Comparison of ENCODE assay signal across 28 cellular contexts in genomic region chr10:80619036-80619435, GRCh38.
"Had no signal": no experiment of that assay in that cellular context is flagged by ENCODE, and none has a peak within 500 bp of the region (broad histone marks: within the 10 kb centered on the region; RNA-seq: fewer than 3 reads in every experiment).

No MANE protein-coding gene starts in this region.

- H3K27ac Mint-ChIP-seq: activated CD4-positive, alpha-beta memory T cell treated with anti-CD3 and anti-CD28 coated beads for 36 hours; activated T-helper 2 cell treated with anti-CD3 and anti-CD28 coated beads, Interferon-gamma antibody, Interleukin-2, Interleukin-4, amounts not matched to agents 10 μg/mL and 5 μg/mL and 100 μg/mL, durations not matched to agents 14 hours and 24 hours and 36 hours; naive thymus-derived CD4-positive, alpha-beta T cell; stimulated activated memory B cell treated with anti-CD40 and anti-IgM and Interleukin-4, amounts not matched to agents 10 μg/mL and 1 μg/mL and 100 μg/mL, for 72 hours; stimulated activated naive CD8-positive, alpha-beta T cell treated with anti-CD3 and anti-CD28 coated beads, Interleukin-15, amount 100 ng/mL, for 72 hours had no signal

- H3K4me1 Mint-ChIP-seq: naive thymus-derived CD4-positive, alpha-beta T cell; stimulated activated memory B cell treated with anti-CD40 and anti-IgM and Interleukin-4, amounts not matched to agents 10 μg/mL and 1 μg/mL and 100 μg/mL, for 72 hours; stimulated activated naive CD8-positive, alpha-beta T cell treated with anti-CD3 and anti-CD28 coated beads, Interleukin-15, amount 100 ng/mL, for 72 hours had no signal

- H3K9me3 Mint-ChIP-seq: activated CD4-positive, alpha-beta memory T cell treated with anti-CD3 and anti-CD28 coated beads for 36 hours; activated naive CD4-positive, alpha-beta T cell treated with anti-CD3 and anti-CD28 coated beads, Interleukin-2, amount 50 U/mL, for 72 hours; activated T-cell treated with anti-CD3 and anti-CD28 coated beads, Interleukin-2, amount 50 U/mL, for 4 hours; activated T-helper 2 cell treated with anti-CD3 and anti-CD28 coated beads, Interferon-gamma antibody, Interleukin-2, Interleukin-4, amounts not matched to agents 10 μg/mL and 5 μg/mL and 100 μg/mL, durations not matched to agents 14 hours and 24 hours and 36 hours; naive thymus-derived CD4-positive, alpha-beta T cell; stimulated activated memory B cell treated with anti-CD40 and anti-IgM and Interleukin-4, amounts not matched to agents 10 μg/mL and 1 μg/mL and 100 μg/mL, for 72 hours had no signal

- H3K4me2 ChIP-seq: smooth muscle cell had no signal

- H3K4me3 Mint-ChIP-seq: activated CD4-positive, alpha-beta memory T cell treated with anti-CD3 and anti-CD28 coated beads for 36 hours; activated T-cell treated with anti-CD3 and anti-CD28 coated beads, Interleukin-2, amount 50 U/mL, for 4 hours; naive thymus-derived CD4-positive, alpha-beta T cell; stimulated activated memory B cell treated with anti-CD40 and anti-IgM and Interleukin-4, amounts not matched to agents 10 μg/mL and 1 μg/mL and 100 μg/mL, for 72 hours; stimulated activated naive CD8-positive, alpha-beta T cell treated with anti-CD3 and anti-CD28 coated beads, Interleukin-15, amount 100 ng/mL, for 72 hours had no signal

- H3K27ac ChIP-seq: colonic mucosa, heart right ventricle, left lung, lower lobe of right lung, pancreas, prostate gland, upper lobe of left lung, VCaP had no signal

- H3K4me3 ChIP-seq: colonic mucosa, heart right ventricle, left lung, lower lobe of right lung, pancreas, prostate gland, smooth muscle cell, upper lobe of left lung had no signal

- DNase-seq: activated CD4-positive, alpha-beta memory T cell treated with anti-CD3 and anti-CD28 coated beads for 36 hours; activated CD4-positive, alpha-beta T cell treated with anti-CD3 and anti-CD28 coated beads for 48 hours; activated CD8-positive, alpha-beta memory T cell treated with anti-CD3 and anti-CD28 coated beads, Interleukin-2, amount 50 U/mL, for 4 hours; activated naive CD4-positive, alpha-beta T cell; activated T-cell treated with anti-CD3 and anti-CD28 coated beads, Interleukin-2, amount 50 U/mL, for 4 hours; colonic mucosa; effector CD8-positive, alpha-beta T cell; foreskin melanocyte; heart right ventricle; left lung; lower lobe of right lung; midbrain; naive thymus-derived CD4-positive, alpha-beta T cell; nucleus accumbens; pancreas; stimulated activated CD4-positive, alpha-beta T cell treated with anti-CD3 and anti-CD28 coated beads, Interleukin-1b, Interleukin-23, amount 100 ng/mL, for 48 hours; stimulated activated CD4-positive, alpha-beta T cell treated with anti-CD3 and anti-CD28 coated beads, Interleukin-4, amount 100 ng/mL, for 4 hours; stimulated activated CD8-positive, alpha-beta memory T cell treated with anti-CD3 and anti-CD28 coated beads, Interleukin-4, amount 100 ng/mL, for 48 hours; stimulated activated naive CD8-positive, alpha-beta T cell treated with anti-CD3 and anti-CD28 coated beads, Interleukin-15, amount 100 ng/mL, for 72 hours; substantia nigra; T-helper 9 cell had no signal

- H3K4me1 ChIP-seq: colonic mucosa, left lung, lower lobe of right lung, pancreas, prostate gland, upper lobe of left lung had no signal

- H3K9me3 ChIP-seq: colonic mucosa, heart right ventricle, left lung, lower lobe of right lung, pancreas, prostate gland, upper lobe of left lung had no signal

- H3K36me3 Mint-ChIP-seq: activated CD4-positive, alpha-beta memory T cell treated with anti-CD3 and anti-CD28 coated beads for 36 hours; activated naive CD4-positive, alpha-beta T cell treated with anti-CD3 and anti-CD28 coated beads, Interleukin-2, amount 50 U/mL, for 72 hours; naive thymus-derived CD4-positive, alpha-beta T cell; stimulated activated memory B cell treated with anti-CD40 and anti-IgM and Interleukin-4, amounts not matched to agents 10 μg/mL and 1 μg/mL and 100 μg/mL, for 72 hours had no signal

- H3K36me3 ChIP-seq: colonic mucosa, heart right ventricle, left lung, lower lobe of right lung, pancreas, prostate gland, upper lobe of left lung had no signal

- ATAC-seq: activated naive CD4-positive, alpha-beta T cell treated with anti-CD3 and anti-CD28 coated beads, Interleukin-2, amount 50 U/mL, for 72 hours; activated T-cell treated with anti-CD3 and anti-CD28 coated beads, Interleukin-2, amount 50 U/mL, for 4 hours; heart right ventricle; left lung; lower lobe of right lung; naive thymus-derived CD4-positive, alpha-beta T cell; pancreas; stimulated activated memory B cell treated with anti-CD40 and anti-IgM and Interleukin-4, amounts not matched to agents 10 μg/mL and 1 μg/mL and 100 μg/mL, for 72 hours; stimulated activated naive CD8-positive, alpha-beta T cell treated with anti-CD3 and anti-CD28 coated beads, Interleukin-15, amount 100 ng/mL, for 72 hours had no signal

- H3K27me3 ChIP-seq: colonic mucosa, left lung, pancreas, upper lobe of left lung had no signal

- H3K27me3 Mint-ChIP-seq: activated CD4-positive, alpha-beta memory T cell treated with anti-CD3 and anti-CD28 coated beads for 36 hours; stimulated activated naive CD8-positive, alpha-beta T cell treated with anti-CD3 and anti-CD28 coated beads, Interleukin-15, amount 100 ng/mL, for 72 hours had no signal
